Comparison of ENCODE assay signal across 8 cellular contexts in the genomic region with DNA sequence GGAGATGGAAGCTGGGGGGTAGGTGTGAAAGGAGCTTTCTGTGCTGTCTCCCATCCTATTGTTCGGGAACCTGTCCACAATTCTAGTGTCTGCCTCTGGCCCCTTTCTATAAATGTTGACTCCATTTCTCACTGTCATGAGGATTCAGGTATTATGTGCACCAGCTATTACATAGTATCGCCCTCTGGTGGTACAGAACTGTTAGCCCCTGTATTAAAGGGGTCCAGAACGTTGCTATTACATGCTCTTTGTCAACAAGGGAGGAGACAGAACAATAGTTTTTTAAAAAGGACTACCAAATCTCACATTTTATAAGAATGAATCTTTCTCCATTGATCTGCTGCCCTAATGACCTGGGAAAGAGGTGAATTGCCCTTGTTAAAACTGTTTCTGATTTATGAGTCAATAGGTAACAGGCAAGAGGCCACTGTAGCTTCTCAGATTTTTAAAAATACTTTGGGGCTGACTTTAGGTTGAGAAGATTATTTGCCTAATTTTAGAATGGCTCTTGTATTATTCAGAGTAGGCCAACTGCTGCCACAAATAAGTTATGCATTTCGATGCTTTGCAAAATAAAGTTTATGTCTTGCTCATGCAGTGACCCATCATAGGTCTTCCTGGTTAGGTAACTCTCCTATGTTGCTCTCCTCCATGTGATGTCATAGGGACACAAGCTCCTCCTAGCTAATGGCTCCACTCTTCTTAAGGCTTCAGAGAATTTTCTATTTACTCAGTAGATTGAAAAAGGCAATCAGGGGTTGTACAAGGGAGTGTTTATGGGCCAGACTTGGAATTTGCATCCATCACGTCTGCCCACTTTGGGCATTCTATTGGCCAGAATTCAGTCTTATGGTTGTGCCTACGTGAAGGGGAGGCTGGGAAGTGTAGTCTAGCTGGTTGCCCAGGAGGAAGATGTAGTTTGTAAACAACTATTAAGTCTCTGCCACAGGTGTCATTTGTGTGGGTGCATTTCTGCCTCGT. TPM values are rescaled to one million over a fixed set of nuclear protein-coding genes. Genes with fewer than 3 reads are reported as not detected.
DNase-seq lines count a peak whose midpoint lies in the region; ATAC-seq and TF ChIP-seq lines count a peak whose summit lies in the region.

No MANE protein-coding gene starts in this region.

- ATAC-seq in GM21723 (IDR thresholded peaks at IDR 0.05; ENCODE audit: unreplicated experiment): peak; percentile 90

- no peaks in the 10 kb centered on the region for H3F3A ChIP-seq in neural progenitor cell (ENCODE audit: low read depth)

- peak overlapping the region; percentile 90 for H3K27ac Mint-ChIP-seq in activated naive CD4-positive, alpha-beta T cell treated with anti-CD3 and anti-CD28 coated beads, Interleukin-2, amount 10 ng/mL, durations not matched to agents 7 days and 5 days
- no peak overlapping the region for H3K27ac Mint-ChIP-seq in neural progenitor cell

- H3K36me3 Mint-ChIP-seq in activated naive CD4-positive, alpha-beta T cell treated with anti-CD3 and anti-CD28 coated beads, Interleukin-2, amount 10 ng/mL, durations not matched to agents 7 days and 5 days: peaks cover 2% of the 10 kb centered on the region
- peaks cover 2% of the 10 kb centered on the region for H3K36me3 Mint-ChIP-seq in neural progenitor cell

- no peak overlapping the region for H3K9ac ChIP-seq in neural progenitor cell

- H3K27ac ChIP-seq in neural progenitor cell: no peak overlapping the region

- TF ChIP-seq CTCF in epithelial cell of proximal tubule (conservative IDR thresholded peaks at IDR 0.05; ENCODE audit: low read depth, low read length): peak; percentile 87
- peak; percentile 78 for TF ChIP-seq CTCF in neural progenitor cell (IDR thresholded peaks at IDR 0.05)

- no peaks in the 10 kb centered on the region for H3K36me3 ChIP-seq in neural progenitor cell

- peak; percentile 57 for DNase-seq in activated naive CD4-positive, alpha-beta T cell treated with anti-CD3 and anti-CD28 coated beads, Interleukin-2, amount 10 ng/mL, durations not matched to agents 7 days and 5 days
- no peak for DNase-seq in activated naive CD4-positive, alpha-beta T cell (lab: John Stamatoyannopoulos, UW)
- DNase-seq in Kasumi-1 (lab: John Stamatoyannopoulos, UW): peak; percentile 93 to 96
- DNase-seq in SK-MEL-5 (ENCODE audit: low read depth, low spot score): peak; percentile 72
- no peak for DNase-seq in epithelial cell of proximal tubule (ENCODE audit: low read depth)
- DNase-seq in neural progenitor cell (ENCODE audit: low spot score): peak; percentile 58
- DNase-seq in effector CD4-positive, alpha-beta T cell: no peak

- peaks cover 25% of the 10 kb centered on the region for H3K27me3 Mint-ChIP-seq in activated naive CD4-positive, alpha-beta T cell treated with anti-CD3 and anti-CD28 coated beads, Interleukin-2, amount 10 ng/mL, durations not matched to agents 7 days and 5 days
- peaks cover 6% of the 10 kb centered on the region for H3K27me3 Mint-ChIP-seq in neural progenitor cell (ENCODE audit: insufficient read depth, low read depth)

- in situ Hi-C loops in SK-MEL-5 (cut with HindIII; ENCODE audit: low pct_unique_long_range_greater_than_20kb, low sequenced_read_pairs): no loop called here

- no peak overlapping the region for H3K4me3 Mint-ChIP-seq in activated naive CD4-positive, alpha-beta T cell treated with anti-CD3 and anti-CD28 coated beads, Interleukin-2, amount 10 ng/mL, durations not matched to agents 7 days and 5 days
- H3K4me3 Mint-ChIP-seq in neural progenitor cell: no peak overlapping the region

- H3K4me3 ChIP-seq in epithelial cell of proximal tubule (ENCODE audit: low read depth, low read length) (no peak overlapping the region), neural progenitor cell (no peak overlapping the region)

- peaks cover 4% of the 10 kb centered on the region for H3K9me3 ChIP-seq in neural progenitor cell (ENCODE audit: low read depth)

- no peaks in the 10 kb centered on the region for H4K20me1 ChIP-seq in neural progenitor cell (ENCODE audit: low read depth)

- peaks cover 4% of the 10 kb centered on the region for H3K9me3 Mint-ChIP-seq in activated naive CD4-positive, alpha-beta T cell treated with anti-CD3 and anti-CD28 coated beads, Interleukin-2, amount 10 ng/mL, durations not matched to agents 7 days and 5 days
- peaks cover 10% of the 10 kb centered on the region for H3K9me3 Mint-ChIP-seq in neural progenitor cell

- H3K4me1 ChIP-seq in neural progenitor cell: peaks cover 8% of the 10 kb centered on the region

- no peak overlapping the region for H2AFZ ChIP-seq in neural progenitor cell (replicated peaks)

- H3K79me2 ChIP-seq in neural progenitor cell (ENCODE audit: low read depth): no peaks in the 10 kb centered on the region

- H3K27me3 ChIP-seq in neural progenitor cell: peaks cover 5% of the 10 kb centered on the region

- CTCF ChIA-PET in activated naive CD4-positive, alpha-beta T cell treated with anti-CD3 and anti-CD28 coated beads, Interleukin-2, amount 10 ng/mL, durations not matched to agents 7 days and 5 days (lab: Charles Lee): interaction anchor here (0.6 to 3.4 kb wide), 30 partner anchors 9 to 367 kb away, joined by 3 to 20 read pairs (median 4); partner anchors contain the start of gene MACROH2A1

- no peak overlapping the region for H3K4me2 ChIP-seq in neural progenitor cell

- peaks cover 20% of the 10 kb centered on the region for H3K4me1 Mint-ChIP-seq in activated naive CD4-positive, alpha-beta T cell treated with anti-CD3 and anti-CD28 coated beads, Interleukin-2, amount 10 ng/mL, durations not matched to agents 7 days and 5 days
- H3K4me1 Mint-ChIP-seq in neural progenitor cell: no peaks in the 10 kb centered on the region

RNA-seq across cellular contexts. Expression of gene DCANP1, which starts 20.8 kb away (rescaled TPM):
- total RNA-seq in SK-MEL-5 (2014; rRNA removed; shearing (Covaris generic)): not detected in 2 replicates
- polyA plus RNA-seq in SK-MEL-5 (2015; cell fraction: cytosol; rRNA removed): not detected in 2 replicates
- polyA plus RNA-seq in SK-MEL-5 (2015; cell fraction: nucleus; rRNA removed): not detected in 2 replicates
- not detected in 2 replicates for total RNA-seq in epithelial cell of proximal tubule
- not detected in 2 replicates for total RNA-seq in neural progenitor cell (ENCODE audit: low replicate concordance)

RNA-seq across cellular contexts. Expression of gene TIFAB, which starts 25.8 kb away (rescaled TPM):
- total RNA-seq in SK-MEL-5 (2014; rRNA removed; shearing (Covaris generic)): not detected in 2 replicates
- not detected in 2 replicates for polyA plus RNA-seq in SK-MEL-5 (2015; cell fraction: cytosol; rRNA removed)
- not detected in 2 replicates for polyA plus RNA-seq in SK-MEL-5 (2015; cell fraction: nucleus; rRNA removed)
- total RNA-seq in epithelial cell of proximal tubule: not detected in 2 replicates
- not detected in 2 replicates for total RNA-seq in neural progenitor cell (ENCODE audit: low replicate concordance)

RNA-seq across cellular contexts. Expression of gene MACROH2A1, which starts 27.4 kb away (rescaled TPM):
- total RNA-seq in SK-MEL-5 (2014; rRNA removed; shearing (Covaris generic)): 117 and 137 TPM in 2 replicates
- polyA plus RNA-seq in SK-MEL-5 (2015; cell fraction: cytosol; rRNA removed): 142 and 144 TPM in 2 replicates
- polyA plus RNA-seq in SK-MEL-5 (2015; cell fraction: nucleus; rRNA removed): 200 and 261 TPM in 2 replicates
- total RNA-seq in epithelial cell of proximal tubule (390 and 403 TPM in 2 replicates), neural progenitor cell (ENCODE audit: low replicate concordance) (179 and 227 TPM in 2 replicates)

Comparison
In these comparisons a context has a peak if more than half of its experiments do, and no peak if none do; other contexts are left out.
1. DNase-seq: peak in activated naive CD4-positive, alpha-beta T cell treated with anti-CD3 and anti-CD28 coated beads, Interleukin-2, amount 10 ng/mL, durations not matched to agents 7 days and 5 days (single experiment), Kasumi-1 (2 of 2), SK-MEL-5 (single experiment) and neural progenitor cell (single experiment); none in activated naive CD4-positive, alpha-beta T cell (0 of 4), epithelial cell of proximal tubule (single experiment) and effector CD4-positive, alpha-beta T cell (single experiment).